Comparison of ENCODE assay signal across 11 cellular contexts in the genomic region with DNA sequence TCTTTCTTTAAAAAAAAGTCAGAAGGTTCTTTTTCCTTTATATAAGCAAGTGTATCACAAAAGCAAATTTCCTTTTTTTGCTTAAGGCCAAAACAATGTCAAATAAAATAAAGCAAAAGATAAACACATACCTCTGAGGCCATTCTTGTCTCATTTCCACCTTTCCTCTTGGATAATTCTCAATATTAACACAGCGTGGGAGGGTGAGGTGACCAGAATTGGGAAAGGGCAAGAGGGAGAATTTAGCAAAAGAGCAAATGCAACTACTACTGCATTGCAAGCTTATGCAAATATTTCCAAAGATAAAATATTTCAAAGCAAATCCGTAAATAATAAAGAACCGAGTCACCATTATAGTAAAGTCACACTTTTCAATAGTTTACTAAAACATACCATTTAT.
"Had no signal": no experiment of that assay in that cellular context is flagged by ENCODE, and none has a peak within 500 bp of the region (broad histone marks: within the 10 kb centered on the region; RNA-seq: fewer than 3 reads in every experiment).

No MANE protein-coding gene starts in this region.

- H3K4me3 ChIP-seq: GM23248, GM23338, HAP-1 had no signal

- H2AFZ ChIP-seq: GM23248 had no signal

- H3K27ac ChIP-seq: GM23248 had no signal

- H3K4me2 ChIP-seq: GM23338 had no signal

- H3K36me3 ChIP-seq: HAP-1 had no signal

- H3K9me3 ChIP-seq: HAP-1 had no signal

- DNase-seq: GM23248, GOT3, H7, H9, HCEC 1CT, HFFc6 had no signal

- FAIRE-seq: H1, H54 had no signal

- ATAC-seq: GM23338, HCT116 had no signal

- H3K4me1 ChIP-seq: HAP-1 had no signal

- H3K9ac ChIP-seq: GM23248 had no signal
